In genomic region chr3:122682016-122682374, GRCh38 we compare ENCODE assay signal across 8 cellular contexts. TPM values are rescaled to one million over a fixed set of nuclear protein-coding genes. Genes with fewer than 3 reads are reported as not detected.
DNase-seq lines count a peak whose midpoint lies in the region; ATAC-seq and TF ChIP-seq lines count a peak whose summit lies in the region.

No MANE protein-coding gene starts in this region.

- H3K79me2 ChIP-seq in Karpas-422 (ENCODE audit: low read length) = peaks cover 4% of the 10 kb centered on the region; the same call in 1 of the 2 replicates

- H4K20me1 ChIP-seq in Karpas-422 (ENCODE audit: insufficient read depth, low read depth, low read length) = no peaks in the 10 kb centered on the region

- CTCF ChIA-PET in CD4-positive, alpha-beta T cell (lab: Charles Lee) = no interaction called here

- H3K9ac ChIP-seq in Karpas-422 (ENCODE audit: low read length) = peak overlapping the region; percentile 82

- POLR2A ChIA-PET in CD4-positive, alpha-beta T cell (lab: Charles Lee) = no interaction called here

- H3K4me3 ChIP-seq in Karpas-422 (ENCODE audit: low read length) (peak overlapping the region; percentile 87; the same call in 1 of the 2 replicates), neutrophil (ENCODE audit: low read depth in 1 of 2, low read length in 1 of 2) (peak overlapping the region; percentile 72 to 84)

- intact Hi-C loops in CD4-positive, alpha-beta T cell (cut with DNase I, micrococcal nuclease) = loop anchor here in 1 of 2 experiments (10.0 kb wide), 3 partner anchors 847 to 1017 kb away; partner anchors contain the start of genes EAF2, HACD2, HCLS1 and IQCB1

- H3K4me1 ChIP-seq in Karpas-422 (ENCODE audit: low read length) (peaks cover 41% of the 10 kb centered on the region), neutrophil (ENCODE audit: control insufficient read depth in 1 of 2, insufficient read depth in 1 of 2, low read depth in 1 of 2, low read length in 1 of 2) (peaks cover 35 to 36% of the 10 kb centered on the region in 2 experiments)

- H2AFZ ChIP-seq in Karpas-422 (ENCODE audit: low read length) = no peak overlapping the region

- no peaks in the 10 kb centered on the region for H3K9me2 ChIP-seq in Karpas-422 (replicated peaks; ENCODE audit: insufficient read depth, low read length)

- peaks cover 26% of the 10 kb centered on the region for H3K36me3 Mint-ChIP-seq in CD4-positive, alpha-beta T cell (ENCODE audit: low read depth)
- H3K36me3 Mint-ChIP-seq in effector memory CD8-positive, alpha-beta T cell (ENCODE audit: insufficient read depth) = peaks cover 48% of the 10 kb centered on the region

- H3K27ac Mint-ChIP-seq in CD4-positive, alpha-beta T cell = peak overlapping the region; percentile 96
- peak overlapping the region; percentile 96 to 98 for H3K27ac Mint-ChIP-seq in effector memory CD8-positive, alpha-beta T cell

- no peak for TF ChIP-seq CTCF in CD4-positive, alpha-beta T cell (IDR thresholded peaks at IDR 0.05)
- no peak for TF ChIP-seq CTCF in neutrophil (IDR thresholded peaks at IDR 0.05)

- no peak overlapping the region for H3K27ac ChIP-seq in CD4-positive, alpha-beta T cell (ENCODE audit: low read depth, low read length)
- H3K27ac ChIP-seq in Karpas-422 (ENCODE audit: low read length) = no peak overlapping the region
- no peak overlapping the region for H3K27ac ChIP-seq in neutrophil

- H3K36me3 ChIP-seq in Karpas-422 (ENCODE audit: insufficient read depth, low read length) (no peaks in the 10 kb centered on the region), neutrophil (peaks cover 17% of the 10 kb centered on the region)

- H3K27me3 ChIP-seq in CD4-positive, alpha-beta T cell (ENCODE audit: control insufficient read depth, insufficient read depth, low read length) = no peaks in the 10 kb centered on the region
- H3K27me3 ChIP-seq in Karpas-422 (ENCODE audit: low read length) = no peaks in the 10 kb centered on the region
- H3K27me3 ChIP-seq in neutrophil = no peaks in the 10 kb centered on the region

- H3K4me2 ChIP-seq in Karpas-422 (ENCODE audit: low read depth, low read length, poor library complexity, severe bottlenecking) = peak overlapping the region; percentile 78

- H3K9me3 ChIP-seq in CD4-positive, alpha-beta T cell (ENCODE audit: control insufficient read depth, low read length) = no peaks in the 10 kb centered on the region
- H3K9me3 ChIP-seq in Karpas-422 (ENCODE audit: low read length) (no peaks in the 10 kb centered on the region), neutrophil (no peaks in the 10 kb centered on the region)

- DNase-seq in CD4-positive, alpha-beta T cell = no peak
- DNase-seq in Karpas-422 = no peak
- DNase-seq in effector memory CD8-positive, alpha-beta T cell = no peak
- no peak for DNase-seq in hypothalamus (lab: John Stamatoyannopoulos, UW)
- no peak for DNase-seq in anterior cingulate cortex (lab: John Stamatoyannopoulos, UW)
- no peak for DNase-seq in HCEC 1CT
- no peak for DNase-seq in GM03348 (ENCODE audit: low spot score)

- H3K4me1 Mint-ChIP-seq in CD4-positive, alpha-beta T cell (ENCODE audit: low read depth) = peaks cover 64% of the 10 kb centered on the region
- H3K4me1 Mint-ChIP-seq in effector memory CD8-positive, alpha-beta T cell (ENCODE audit: low read depth in 2 of 2) = peaks cover 48 to 56% of the 10 kb centered on the region in 2 donors

- H3K27me3 Mint-ChIP-seq in CD4-positive, alpha-beta T cell = no peaks in the 10 kb centered on the region
- H3K27me3 Mint-ChIP-seq in effector memory CD8-positive, alpha-beta T cell = no peaks in the 10 kb centered on the region

- no peak for ATAC-seq in CD4-positive, alpha-beta T cell (ENCODE audit: poor library complexity)
- no peak for ATAC-seq in effector memory CD8-positive, alpha-beta T cell (replicated peaks)

- H3K4me3 Mint-ChIP-seq in CD4-positive, alpha-beta T cell = peak overlapping the region; percentile 93
- H3K4me3 Mint-ChIP-seq in effector memory CD8-positive, alpha-beta T cell = peak overlapping the region; percentile 87 to 92

- no peaks in the 10 kb centered on the region for H3K9me3 Mint-ChIP-seq in CD4-positive, alpha-beta T cell
- H3K9me3 Mint-ChIP-seq in effector memory CD8-positive, alpha-beta T cell = no peaks in the 10 kb centered on the region

RNA-seq across cellular contexts. Expression of gene PARP14, which starts 1.4 kb away (rescaled TPM):
- total RNA-seq in CD4-positive, alpha-beta T cell = 10 to 100 TPM; 29.0 to 31.6 TPM
- total RNA-seq in Karpas-422 (2014; rRNA removed; shearing (Covaris generic); ENCODE audit: low replicate concordance) = 15.4 and 18.7 TPM in 2 replicates
